24 cellular contexts compared by ENCODE assay signal in the genomic region with DNA sequence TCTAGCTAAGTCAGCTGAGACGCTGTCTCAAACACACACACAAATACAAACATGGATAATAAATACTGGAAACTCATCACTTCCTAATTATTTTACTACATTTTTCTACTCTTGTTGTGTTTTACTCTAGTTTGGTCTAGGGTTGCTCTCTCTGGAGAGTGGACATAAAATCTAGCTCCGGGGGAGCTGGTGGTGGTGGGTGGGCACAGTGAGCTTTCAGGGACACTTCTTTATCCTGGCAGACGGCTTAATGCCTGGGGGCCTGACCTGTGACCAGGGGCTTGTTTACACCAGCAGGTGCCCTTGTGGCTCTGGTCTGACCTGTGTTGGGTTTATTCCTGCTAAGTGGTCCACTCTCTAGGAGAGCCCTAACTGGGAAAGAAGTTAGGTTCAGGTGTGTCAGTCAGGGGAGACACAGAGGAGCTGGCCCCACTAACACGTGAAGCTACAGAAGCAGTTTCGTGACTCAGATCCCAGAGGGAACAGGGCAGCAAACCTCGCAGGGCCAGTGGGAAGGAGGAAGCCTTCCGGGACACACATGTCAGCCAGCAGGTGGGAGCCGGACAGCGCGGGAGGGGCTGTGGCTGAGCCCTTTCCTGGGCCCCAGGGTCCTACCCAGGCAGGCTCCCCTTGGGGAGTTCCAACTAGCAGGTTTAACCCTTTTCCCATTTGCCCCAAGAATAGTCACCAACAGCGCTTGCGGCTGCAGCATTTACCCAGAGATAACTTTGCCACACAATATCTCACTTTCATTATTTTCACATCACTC. TPM values are rescaled to one million over a fixed set of nuclear protein-coding genes. Genes with fewer than 3 reads are reported as not detected.
"Had no signal": no experiment of that assay in that cellular context is flagged by ENCODE, and none has a peak within 500 bp of the region (broad histone marks: within the 10 kb centered on the region; RNA-seq: fewer than 3 reads in every experiment).

No MANE protein-coding gene starts in this region.

- H3K36me3 Mint-ChIP-seq: naive thymus-derived CD8-positive, alpha-beta T cell; stimulated activated memory B cell treated with anti-CD40 and anti-IgM and Interleukin-4, amounts not matched to agents 10 μg/mL and 1 μg/mL and 100 μg/mL, for 72 hours had no signal

- H3K4me1 ChIP-seq: colonic mucosa, foreskin keratinocyte had no signal

- H3K9me3 Mint-ChIP-seq: dendritic cell treated with granulocyte-macrophage colony-stimulating factor and Interleukin-4, amounts not matched to agents 40 ng/mL and 50 ng/mL, for 4 days; endodermal cell; naive thymus-derived CD8-positive, alpha-beta T cell; neural crest cell; stimulated activated memory B cell treated with anti-CD40 and anti-IgM and Interleukin-4, amounts not matched to agents 10 μg/mL and 1 μg/mL and 100 μg/mL, for 72 hours had no signal

- H3K27ac ChIP-seq: colonic mucosa, esophagus muscularis mucosa, foreskin keratinocyte, gastroesophageal sphincter, heart left ventricle, lower lobe of right lung, neutrophil, parathyroid adenoma, psoas muscle, sigmoid colon, thoracic aorta, tibial nerve, upper lobe of left lung had no signal

- H3K4me3 ChIP-seq: colonic mucosa, esophagus muscularis mucosa, gastroesophageal sphincter, heart left ventricle, lower lobe of right lung, psoas muscle, sigmoid colon, thoracic aorta, tibial nerve, upper lobe of left lung had no signal

- H3K36me3 ChIP-seq: colonic mucosa, esophagus muscularis mucosa, gastroesophageal sphincter, heart left ventricle, lower lobe of right lung, neutrophil, sigmoid colon, thoracic aorta, tibial nerve, upper lobe of left lung had no signal

- H3K4me3 Mint-ChIP-seq: dendritic cell treated with granulocyte-macrophage colony-stimulating factor and Interleukin-4, amounts not matched to agents 40 ng/mL and 50 ng/mL, for 4 days; endodermal cell; naive thymus-derived CD8-positive, alpha-beta T cell; neural crest cell; stimulated activated memory B cell treated with anti-CD40 and anti-IgM and Interleukin-4, amounts not matched to agents 10 μg/mL and 1 μg/mL and 100 μg/mL, for 72 hours had no signal

- H3K27ac Mint-ChIP-seq: dendritic cell treated with granulocyte-macrophage colony-stimulating factor and Interleukin-4, amounts not matched to agents 40 ng/mL and 50 ng/mL, for 4 days; endodermal cell; naive thymus-derived CD8-positive, alpha-beta T cell; stimulated activated memory B cell treated with anti-CD40 and anti-IgM and Interleukin-4, amounts not matched to agents 10 μg/mL and 1 μg/mL and 100 μg/mL, for 72 hours had no signal

- ATAC-seq: foreskin keratinocyte; gastroesophageal sphincter; heart left ventricle; left ventricle myocardium superior; lower lobe of right lung; naive thymus-derived CD8-positive, alpha-beta T cell; psoas muscle; right cardiac atrium; stimulated activated memory B cell treated with anti-CD40 and anti-IgM and Interleukin-4, amounts not matched to agents 10 μg/mL and 1 μg/mL and 100 μg/mL, for 72 hours; stimulated activated naive CD8-positive, alpha-beta T cell treated with anti-CD3 and anti-CD28 coated beads, Interleukin-15, Interleukin-2, amounts not matched to agents 100 U/mL and 50 U/mL, for 24 hours had no signal

- H3K9me3 ChIP-seq: colonic mucosa, esophagus muscularis mucosa, heart left ventricle, lower lobe of right lung, neutrophil, psoas muscle, sigmoid colon, thoracic aorta, tibial nerve, upper lobe of left lung had no signal

- DNase-seq: colonic mucosa; effector CD8-positive, alpha-beta T cell; endodermal cell; foreskin keratinocyte; heart left ventricle; hippocampal formation; left ventricle myocardium superior; lower lobe of right lung; naive thymus-derived CD8-positive, alpha-beta T cell; psoas muscle; right cardiac atrium; sigmoid colon; stimulated activated CD4-positive, alpha-beta T cell treated with anti-CD3 and anti-CD28 coated beads, Interleukin-4, amount 100 ng/mL, for 4 hours; stimulated activated naive CD8-positive, alpha-beta T cell treated with anti-CD3 and anti-CD28 coated beads, Interleukin-15, Interleukin-2, amounts not matched to agents 100 U/mL and 50 U/mL, for 24 hours had no signal

- H3K9ac ChIP-seq: parathyroid adenoma had no signal

RNA-seq across cellular contexts. Expression of a gene that starts 22.5 kb away (rescaled TPM):
- total RNA-seq: naive thymus-derived CD8-positive, alpha-beta T cell had no signal
